20 cellular contexts compared by ENCODE assay signal in genomic region chr14:56795284-56795622, GRCh38. TPM values are rescaled to one million over a fixed set of nuclear protein-coding genes. Genes with fewer than 3 reads are reported as not detected.
A peak's percentile ranks its signal among the peaks of the same experiment; 100 is the strongest.
DNase-seq lines count a peak whose midpoint lies in the region; ATAC-seq and TF ChIP-seq lines count a peak whose summit lies in the region.
"Had no signal": no experiment of that assay in that cellular context is flagged by ENCODE, and none has a peak within 500 bp of the region (broad histone marks: within the 10 kb centered on the region; RNA-seq: fewer than 3 reads in every experiment).

No MANE protein-coding gene starts in this region.

- H3K4me3 Mint-ChIP-seq in H9 = peak overlapping the region; percentile 57 to 73
- no peak overlapping the region for H3K4me3 Mint-ChIP-seq in activated naive CD4-positive, alpha-beta T cell treated with anti-CD3 and anti-CD28 coated beads for 36 hours

- no peak overlapping the region for H2AK5ac ChIP-seq in H9 (ENCODE audit: insufficient read length, low read length)

- H3K27me3 Mint-ChIP-seq in H9 (ENCODE audit: low read depth) = peaks cover 48% of the 10 kb centered on the region
- peaks cover 62% of the 10 kb centered on the region for H3K27me3 Mint-ChIP-seq in activated naive CD4-positive, alpha-beta T cell treated with anti-CD3 and anti-CD28 coated beads for 36 hours (ENCODE audit: low read depth)

- H3K27me3 ChIP-seq in H9 (ENCODE audit: insufficient read depth, low read length) (peaks cover 30% of the 10 kb centered on the region; the same call in 1 of the 2 replicates), ectodermal cell (ENCODE audit: control insufficient read depth, insufficient read depth, low read length, poor library complexity, severe bottlenecking) (peaks cover 93% of the 10 kb centered on the region), mammary epithelial cell (ENCODE audit: insufficient read depth, low read length) (peaks cover 51% of the 10 kb centered on the region)
- H3K27me3 ChIP-seq: SJCRH30 had no signal

- peak; percentile 53 for DNase-seq in H9
- no peak for DNase-seq in iPS-NIHi7 (ENCODE audit: extremely low spot score)
- no peak for DNase-seq in mammary epithelial cell
- DNase-seq in activated naive CD4-positive, alpha-beta T cell treated with anti-CD3 and anti-CD28 coated beads for 36 hours = no peak
- DNase-seq: CD8-positive, alpha-beta memory T cell; HCEC 1CT; KBM-7; NCI-H1048; NCI-H146; NCI-H2081 treated with DMSO at 0.1 percent for 48 hours; NCI-H2227 treated with DMSO at 0.1 percent for 48 hours; NCI-H524 treated with DMSO at 0.1 percent for 48 hours; OCI-M1; RPMI8226; SJCRH30 had no signal

- H3K9me3 Mint-ChIP-seq in H9 = no peaks in the 10 kb centered on the region; a peak in 1 of 5 replicates
- peaks cover 2% of the 10 kb centered on the region for H3K9me3 Mint-ChIP-seq in activated naive CD4-positive, alpha-beta T cell treated with anti-CD3 and anti-CD28 coated beads for 36 hours

- no peak overlapping the region for H3K14ac ChIP-seq in H9 (ENCODE audit: insufficient read depth, low read length)

- CTCF ChIA-PET in mammary epithelial cell (lab: Charles Lee; ENCODE audit: low non-redundant PET) = no interaction called here
- CTCF ChIA-PET in activated naive CD4-positive, alpha-beta T cell treated with anti-CD3 and anti-CD28 coated beads for 36 hours (lab: Charles Lee) = no interaction called here

- H3K36me3 Mint-ChIP-seq in H9 (ENCODE audit: insufficient read depth in 1 of 3, low read depth in 3 of 3) = peaks cover 0 to 7% (median 2%) of the 10 kb centered on the region in 3 experiments; a peak in 3 of 7 replicates
- no peaks in the 10 kb centered on the region for H3K36me3 Mint-ChIP-seq in activated naive CD4-positive, alpha-beta T cell treated with anti-CD3 and anti-CD28 coated beads for 36 hours (ENCODE audit: low read depth)
- H3K36me3 Mint-ChIP-seq: CD8-positive, alpha-beta memory T cell had no signal

- no peaks in the 10 kb centered on the region for H3K79me2 ChIP-seq in H9 (ENCODE audit: insufficient read depth, low read length)
- no peaks in the 10 kb centered on the region for H3K79me2 ChIP-seq in mammary epithelial cell (ENCODE audit: insufficient read depth, low read length)

- H3K27ac Mint-ChIP-seq in H9 = no peak overlapping the region
- H3K27ac Mint-ChIP-seq in activated naive CD4-positive, alpha-beta T cell treated with anti-CD3 and anti-CD28 coated beads for 36 hours = no peak overlapping the region
- H3K27ac Mint-ChIP-seq: CD8-positive, alpha-beta memory T cell had no signal

- no peak overlapping the region for H3K23ac ChIP-seq in H9 (ENCODE audit: insufficient read length, low read depth, low read length)

- H3K56ac ChIP-seq in H9 (ENCODE audit: insufficient read length, low read depth, low read length) = no peak overlapping the region

- H3K4me3 ChIP-seq in ectodermal cell (ENCODE audit: insufficient read depth, low read depth, low read length) (peak overlapping the region; percentile 11), iPS-18c (ENCODE audit: insufficient read depth, low read depth, low read length) (peak overlapping the region; percentile 48), mammary epithelial cell (replicated peaks in 1 of 3; ENCODE audit: insufficient read depth in 1 of 3, low read depth in 2 of 3, low read length in 3 of 3) (no peak overlapping the region)
- H3K4me3 ChIP-seq: SJCRH30 had no signal

- H3K4me1 ChIP-seq in H9 (ENCODE audit: insufficient read depth, low read length) = peaks cover 7% of the 10 kb centered on the region; the same call in 1 of the 2 replicates
- peaks cover 17% of the 10 kb centered on the region for H3K4me1 ChIP-seq in ectodermal cell (ENCODE audit: control insufficient read depth, insufficient read depth, low read length)
- no peaks in the 10 kb centered on the region for H3K4me1 ChIP-seq in mammary epithelial cell (ENCODE audit: insufficient read depth, low read length)
- H3K4me1 ChIP-seq: SJCRH30 had no signal

- H3K9ac ChIP-seq in H9 (ENCODE audit: extremely low read depth, insufficient read length, low read length) (no peak overlapping the region), mammary epithelial cell (ENCODE audit: insufficient read depth, low read length) (no peak overlapping the region)

- H4K5ac ChIP-seq in H9 (ENCODE audit: insufficient read length, low read depth, low read length) = no peak overlapping the region

- H3K4me1 Mint-ChIP-seq in H9 = peaks cover 43 to 48% of the 10 kb centered on the region in 2 experiments
- H3K4me1 Mint-ChIP-seq in activated naive CD4-positive, alpha-beta T cell treated with anti-CD3 and anti-CD28 coated beads for 36 hours (ENCODE audit: low read depth) = peaks cover 20% of the 10 kb centered on the region

- H3K79me1 ChIP-seq in H9 (ENCODE audit: insufficient read depth, low read depth, low read length, poor library complexity, severe bottlenecking) = no peaks in the 10 kb centered on the region

- TF ChIP-seq CTCF in H9 (conservative IDR thresholded peaks at IDR 0.05) (no peak), mammary epithelial cell (conservative IDR thresholded peaks at IDR 0.05 in 1 of 2, IDR thresholded peaks at IDR 0.05 in 1 of 2; ENCODE audit: extremely low read depth in 1 of 2, insufficient read depth in 1 of 2, low read depth in 1 of 2, low read length in 2 of 2) (no peak)

- H2AFZ ChIP-seq in H9 (ENCODE audit: low read length) = no peak overlapping the region
- H2AFZ ChIP-seq in mammary epithelial cell (ENCODE audit: low read depth, low read length) = no peak overlapping the region

- H3K9me3 ChIP-seq in H9 (ENCODE audit: control insufficient read depth, low read depth, low read length) (no peaks in the 10 kb centered on the region), ectodermal cell (ENCODE audit: control insufficient read depth, low read length) (no peaks in the 10 kb centered on the region), iPS-18c (ENCODE audit: control insufficient read depth, insufficient read depth, low read length) (no peaks in the 10 kb centered on the region), mammary epithelial cell (replicated peaks; ENCODE audit: insufficient read depth, low read length) (no peaks in the 10 kb centered on the region)
- H3K9me3 ChIP-seq: SJCRH30 had no signal

- H3K23me2 ChIP-seq in H9 (ENCODE audit: insufficient read length, low read depth, low read length, poor library complexity, severe bottlenecking) = peaks cover 39% of the 10 kb centered on the region

- H3K18ac ChIP-seq in H9 (ENCODE audit: insufficient read length, low read depth, low read length) = no peak overlapping the region

- peaks cover 2% of the 10 kb centered on the region for H4K20me1 ChIP-seq in H9 (ENCODE audit: control insufficient read depth, insufficient read depth, insufficient read length)
- no peaks in the 10 kb centered on the region for H4K20me1 ChIP-seq in mammary epithelial cell (ENCODE audit: insufficient read depth, low read length)

- no peak overlapping the region for H3K4ac ChIP-seq in H9 (ENCODE audit: low read depth, low read length)

- H2BK20ac ChIP-seq in H9 (ENCODE audit: low read depth, low read length, poor library complexity, severe bottlenecking) = no peak overlapping the region

- intact Hi-C loops in mammary epithelial cell (cut with micrococcal nuclease) = no loop called here
- intact Hi-C loops in activated naive CD4-positive, alpha-beta T cell treated with anti-CD3 and anti-CD28 coated beads for 36 hours (cut with micrococcal nuclease) = no loop called here

- dilution Hi-C loops in mammary epithelial cell (cut with HindIII; ENCODE audit: low sequenced_read_pairs) = no loop called here

- H2BK5ac ChIP-seq in H9 (ENCODE audit: insufficient read length, low read length) = no peak overlapping the region

- no peak overlapping the region for H3T11ph ChIP-seq in H9 (ENCODE audit: low read length)

- H2BK120ac ChIP-seq in H9 (ENCODE audit: low read depth, low read length, poor library complexity, severe bottlenecking) = no peak overlapping the region

- no peak overlapping the region for H4K91ac ChIP-seq in H9 (ENCODE audit: insufficient read length, low read depth, low read length)

- H3K27ac ChIP-seq in H9 (ENCODE audit: insufficient read length, low read depth, low read length) (no peak overlapping the region), ectodermal cell (ENCODE audit: insufficient read depth, low read depth, low read length, poor library complexity, severe bottlenecking) (no peak overlapping the region), mammary epithelial cell (ENCODE audit: insufficient read depth, low read depth, low read length) (no peak overlapping the region)
- H3K27ac ChIP-seq: SJCRH30 had no signal

- no peak overlapping the region for H4K8ac ChIP-seq in H9 (replicated peaks; ENCODE audit: insufficient read length, low read depth, low read length)

- H3K36me3 ChIP-seq in ectodermal cell (ENCODE audit: control insufficient read depth, insufficient read depth, low read length) = no peaks in the 10 kb centered on the region
- H3K36me3 ChIP-seq in mammary epithelial cell (ENCODE audit: insufficient read depth, low read length) = no peaks in the 10 kb centered on the region
- H3K36me3 ChIP-seq: SJCRH30 had no signal

- WGBS in H9 (ENCODE audit: extremely low coverage, insufficient read length, low lambda C conversion rate) = no CpG with 5 or more reads among the region's 17 CpGs
- 33 to 36% methylated on average over 17 of the region's 17 CpGs for WGBS in ectodermal cell, 2 experiments
- WGBS in mammary epithelial cell (ENCODE audit: low coverage, missing lambda C conversion rate) = 35% methylated on average over 13 of the region's 17 CpGs

- no peak for ATAC-seq in HG02571 (IDR thresholded peaks at IDR 0.05; ENCODE audit: unreplicated experiment)

- H3K4me2 ChIP-seq in H9 (ENCODE audit: insufficient read depth, insufficient read length, low read length) (peak overlapping the region; percentile 59), mammary epithelial cell (ENCODE audit: insufficient read depth, low read depth, low read length) (no peak overlapping the region)

- BruUV-seq in mammary epithelial cell (replicated peaks; lab: Mats Ljungman, UMichigan) = no TSS peak

- H2BK15ac ChIP-seq in H9 (ENCODE audit: low read depth, low read length) = no peak overlapping the region

- in situ Hi-C loops in mammary epithelial cell (cut with MboI; ENCODE audit: low sequenced_read_pairs in 2 of 2) = no loop called here

- H2BK12ac ChIP-seq in H9 (ENCODE audit: insufficient read length, low read depth, low read length) = no peak overlapping the region

RNA-seq across cellular contexts. Expression of gene OTX2, which starts 15.0 kb away (rescaled TPM):
- total RNA-seq in H9 (2021) (193 and 195 TPM in 2 replicates), mammary epithelial cell (not detected)
- 356 TPM for polyA plus RNA-seq in ectodermal cell (2013, experiment 1 of 4)
- polyA plus RNA-seq in ectodermal cell (2013, experiment 2 of 4) = 485 TPM
- polyA plus RNA-seq in ectodermal cell (2013, experiment 3 of 4) = 315 TPM
- 387 TPM for polyA plus RNA-seq in ectodermal cell (2013, experiment 4 of 4)
- not detected for polyA plus RNA-seq in mammary epithelial cell
- not detected for polyA minus RNA-seq in mammary epithelial cell
- not detected for total RNA-seq in activated naive CD4-positive, alpha-beta T cell treated with anti-CD3 and anti-CD28 coated beads for 36 hours
- total RNA-seq: CD8-positive, alpha-beta memory T cell; SJCRH30 had no signal
- polyA plus RNA-seq: AG04450; BJ; CD8-positive, alpha-beta memory T cell had no signal

Comparison
In these comparisons a context has a peak if more than half of its experiments do, and no peak if none do; other contexts are left out.
1. H3K4me3 ChIP-seq: peak in ectodermal cell (single experiment) and iPS-18c (single experiment); none in mammary epithelial cell (0 of 3).
2. RNA of gene OTX2, which starts 15.0 kb away (total RNA-seq): 193 to 195 TPM in H9; not detected in mammary epithelial cell and not detected in activated naive CD4-positive, alpha-beta T cell treated with anti-CD3 and anti-CD28 coated beads for 36 hours; every median in the first group is over 100 times any median in the second.